23 cellular contexts compared by ENCODE assay signal in genomic region chr12:131445184-131445974, GRCh38.
DNase-seq lines count a peak whose midpoint lies in the region; ATAC-seq and TF ChIP-seq lines count a peak whose summit lies in the region.
"Had no signal": no experiment of that assay in that cellular context is flagged by ENCODE, and none has a peak within 500 bp of the region (broad histone marks: within the 10 kb centered on the region; RNA-seq: fewer than 3 reads in every experiment).

No MANE protein-coding gene starts in this region.

- H3K27ac ChIP-seq in GM23338 (ENCODE audit: low read depth), result no peak overlapping the region
- H3K27ac ChIP-seq in OCI-LY3 (ENCODE audit: low read length), result peak overlapping the region; percentile 70
- no peak overlapping the region for H3K27ac ChIP-seq in stomach
- H3K27ac ChIP-seq: C4-2B, heart left ventricle had no signal

- H3K4me2 ChIP-seq in GM23338 (no peak overlapping the region), OCI-LY3 (ENCODE audit: low read length) (peak overlapping the region; percentile 33)

- H3K9me3 Mint-ChIP-seq in GM23338, result no peaks in the 10 kb centered on the region; the same call in 2 of the 3 replicates
- no peaks in the 10 kb centered on the region for H3K9me3 Mint-ChIP-seq in effector memory CD8-positive, alpha-beta T cell

- H3K79me2 ChIP-seq in GM23338 (replicated peaks; ENCODE audit: insufficient read depth) (no peaks in the 10 kb centered on the region), OCI-LY3 (ENCODE audit: low read length) (no peaks in the 10 kb centered on the region)

- peak; percentile 35 for ATAC-seq in GM23338
- ATAC-seq in effector memory CD8-positive, alpha-beta T cell (replicated peaks), result no peak
- ATAC-seq: stimulated activated naive CD8-positive, alpha-beta T cell treated with anti-CD3 and anti-CD28 coated beads, Interleukin-15, Interleukin-2, amounts not matched to agents 100 U/mL and 50 U/mL, for 24 hours had no signal

- H3K36me3 Mint-ChIP-seq in GM23338 (ENCODE audit: low read depth), result no peaks in the 10 kb centered on the region
- H3K36me3 Mint-ChIP-seq in effector memory CD8-positive, alpha-beta T cell (ENCODE audit: insufficient read depth), result peaks cover 4% of the 10 kb centered on the region
- H3K36me3 Mint-ChIP-seq: activated naive CD8-positive, alpha-beta T cell treated with anti-CD3 and anti-CD28 coated beads for 36 hours had no signal

- H2AFZ ChIP-seq in GM23338 (0 out of 2 replicates have a peak overlapping the region, but pooled peaks have one; percentile 28), OCI-LY3 (ENCODE audit: low read depth, low read length) (no peak overlapping the region)

- TF ChIP-seq CTCF in GM23338 (conservative IDR thresholded peaks at IDR 0.05; ENCODE audit: low read depth in 2 of 2), result no peak
- TF ChIP-seq CTCF in OCI-LY3 (IDR thresholded peaks at IDR 0.05; ENCODE audit: low read depth, low read length), result no peak
- TF ChIP-seq CTCF in stomach (IDR thresholded peaks at IDR 0.05), result no peak
- no peak for TF ChIP-seq CTCF in GM20000 (IDR thresholded peaks at IDR 0.05; ENCODE audit: extremely low read depth, missing control alignments)

- WGBS in stomach, 5 donors, result 45 to 58% (median 50%) methylated on average over 16 of the region's 16 CpGs

- no peaks in the 10 kb centered on the region for H3K9me2 ChIP-seq in GM23338 (ENCODE audit: insufficient read depth)

- H3K36me3 ChIP-seq in GM23338 (ENCODE audit: insufficient read depth), result no peaks in the 10 kb centered on the region
- no peaks in the 10 kb centered on the region for H3K36me3 ChIP-seq in OCI-LY3 (replicated peaks; ENCODE audit: low read depth, low read length)
- no peaks in the 10 kb centered on the region for H3K36me3 ChIP-seq in stomach
- H3K36me3 ChIP-seq: heart left ventricle had no signal

- DNase-seq in GM23338 (ENCODE audit: low spot score) (no peak), islet precursor cell (peak; percentile 62), stomach (peak; percentile 15), NCI-H2196 treated with DMSO at 0.1 percent for 48 hours (lab: John Stamatoyannopoulos, UW; ENCODE audit: unreplicated experiment) (no peak), GM20000 (ENCODE audit: low spot score) (no peak)
- no peak for DNase-seq in effector memory CD8-positive, alpha-beta T cell
- DNase-seq in activated T-cell treated with anti-CD3 and anti-CD28 coated beads, Interleukin-2, amount 50 U/mL, for 48 hours, result no peak
- DNase-seq: activated CD4-positive, alpha-beta T cell treated with anti-CD3 and anti-CD28 coated beads, Interleukin-2, amount 50 U/mL, for 48 hours; activated naive CD8-positive, alpha-beta T cell treated with anti-CD3 and anti-CD28 coated beads for 36 hours; aorta; DND-41; effector CD8-positive, alpha-beta T cell; HCEC 1CT; heart left ventricle; Kasumi-1; NCI-H1694 treated with DMSO at 0.1 percent for 48 hours; NCI-H2171; NCI-H748 treated with DMSO at 0.1 percent for 48 hours; RPMI8226; stimulated activated naive CD8-positive, alpha-beta T cell treated with anti-CD3 and anti-CD28 coated beads, Interleukin-15, Interleukin-2, amounts not matched to agents 100 U/mL and 50 U/mL, for 24 hours; T-helper 1 cell had no signal

- 0 out of 3 replicates have a peak, but pooled peaks cover 3% of the 10 kb centered on the region for H3K4me1 Mint-ChIP-seq in GM23338
- H3K4me1 Mint-ChIP-seq in effector memory CD8-positive, alpha-beta T cell (ENCODE audit: low read depth in 2 of 2), result no peaks in the 10 kb centered on the region
- H3K4me1 Mint-ChIP-seq: activated naive CD8-positive, alpha-beta T cell treated with anti-CD3 and anti-CD28 coated beads for 36 hours had no signal

- H3K9me3 ChIP-seq in OCI-LY3 (ENCODE audit: insufficient read depth, low read length) (no peaks in the 10 kb centered on the region), stomach (peaks cover 0 to 14% (median 11%) of the 10 kb centered on the region in 4 donors)

- intact Hi-C loops in stomach (cut with DNase I; ENCODE audit: low total_unique reads), result no loop called here

- no peak for TF ChIP-seq POLR2A in stomach (IDR thresholded peaks at IDR 0.05)

- H3K27me3 Mint-ChIP-seq in GM23338 (ENCODE audit: insufficient read depth, low read depth, poor library complexity), result peaks cover 14% of the 10 kb centered on the region
- no peaks in the 10 kb centered on the region for H3K27me3 Mint-ChIP-seq in effector memory CD8-positive, alpha-beta T cell

- H3K4me3 Mint-ChIP-seq in GM23338, result no peak overlapping the region
- H3K4me3 Mint-ChIP-seq in effector memory CD8-positive, alpha-beta T cell, result no peak overlapping the region
- H3K4me3 Mint-ChIP-seq: activated naive CD8-positive, alpha-beta T cell treated with anti-CD3 and anti-CD28 coated beads for 36 hours had no signal

- no peaks in the 10 kb centered on the region for H3K4me1 ChIP-seq in GM23338 (ENCODE audit: insufficient read depth)
- H3K4me1 ChIP-seq in OCI-LY3 (ENCODE audit: low read length), result peaks cover 20% of the 10 kb centered on the region
- H3K4me1 ChIP-seq in stomach, result no peaks in the 10 kb centered on the region
- H3K4me1 ChIP-seq: heart left ventricle had no signal

- no peak for TF ChIP-seq EP300 in stomach (IDR thresholded peaks at IDR 0.05)

- H3K27me3 ChIP-seq in GM23338 (ENCODE audit: insufficient read depth), result no peaks in the 10 kb centered on the region
- no peaks in the 10 kb centered on the region for H3K27me3 ChIP-seq in OCI-LY3 (ENCODE audit: low read depth, low read length)
- H3K27me3 ChIP-seq in stomach, result peaks cover 0 to 15% (median 0%) of the 10 kb centered on the region in 3 donors

- no peak overlapping the region for H3K27ac Mint-ChIP-seq in GM23338
- H3K27ac Mint-ChIP-seq in effector memory CD8-positive, alpha-beta T cell, result no peak overlapping the region
- H3K27ac Mint-ChIP-seq: activated naive CD8-positive, alpha-beta T cell treated with anti-CD3 and anti-CD28 coated beads for 36 hours had no signal

- H3K4me3 ChIP-seq in GM23338 (no peak overlapping the region), OCI-LY3 (ENCODE audit: low read length) (no peak overlapping the region), stomach (no peak overlapping the region)
- H3K4me3 ChIP-seq: heart left ventricle had no signal

- H4K20me1 ChIP-seq in GM23338 (replicated peaks; ENCODE audit: insufficient read depth) (no peaks in the 10 kb centered on the region), OCI-LY3 (ENCODE audit: insufficient read depth, low read length) (no peaks in the 10 kb centered on the region)

- peak overlapping the region; percentile 60; the same call in 1 of the 2 replicates for H3K9ac ChIP-seq in OCI-LY3 (ENCODE audit: low read length)

- H3F3A ChIP-seq in GM23338 (replicated peaks; ENCODE audit: low read depth), result no peaks in the 10 kb centered on the region

TF ChIP-seq in GM23338, 12 proteins besides CTCF, POLR2A, EP300 and RAD21 (continues in another document):
- TF ChIP-seq EZH2phosphoT487 (IDR thresholded peaks at IDR 0.05; ENCODE audit: unreplicated experiment), result no peak
- no peak for TF ChIP-seq POLR2AphosphoS5 (IDR thresholded peaks at IDR 0.05; ENCODE audit: low read depth)
- no peak for TF ChIP-seq NANOG (IDR thresholded peaks at IDR 0.05; ENCODE audit: borderline replicate concordance)

Comparison
In these comparisons a context has a peak if more than half of its experiments do, and no peak if none do; other contexts are left out.
1. DNase-seq: peak in islet precursor cell (single experiment) and stomach (single experiment); none in GM23338 (single experiment), NCI-H2196 treated with DMSO at 0.1 percent for 48 hours (single experiment), GM20000 (single experiment), effector memory CD8-positive, alpha-beta T cell (0 of 3) and activated T-cell treated with anti-CD3 and anti-CD28 coated beads, Interleukin-2, amount 50 U/mL, for 48 hours (0 of 2).